19 cellular contexts compared by ENCODE assay signal in genomic region chr10:108582387-108582786, GRCh38.
DNase-seq lines count a peak whose midpoint lies in the region; ATAC-seq and TF ChIP-seq lines count a peak whose summit lies in the region.
"Had no signal": no experiment of that assay in that cellular context is flagged by ENCODE, and none has a peak within 500 bp of the region (broad histone marks: within the 10 kb centered on the region; RNA-seq: fewer than 3 reads in every experiment).

No MANE protein-coding gene starts in this region.

- H3K36me3 ChIP-seq in brain microvascular endothelial cell (replicated peaks) (no peaks in the 10 kb centered on the region), right lobe of liver (no peaks in the 10 kb centered on the region), heart left ventricle (no peaks in the 10 kb centered on the region)
- H3K36me3 ChIP-seq: transverse colon had no signal

- H3K27me3 ChIP-seq in brain microvascular endothelial cell (replicated peaks) (no peaks in the 10 kb centered on the region), right lobe of liver (no peaks in the 10 kb centered on the region), heart left ventricle (no peaks in the 10 kb centered on the region)
- H3K27me3 ChIP-seq: transverse colon had no signal

- 12% methylated on average over 3 of the region's 3 CpGs for WGBS in right lobe of liver (ENCODE audit: insufficient coverage, low coverage, low lambda C conversion rate, missing lambda C conversion rate)
- WGBS in heart left ventricle, 4 donors: 38 to 53% (median 50%) methylated on average over 3 of the region's 3 CpGs

- TF ChIP-seq CTCF in brain microvascular endothelial cell (IDR thresholded peaks at IDR 0.05; ENCODE audit: low read depth, low read length, missing control alignments): no peak
- no peak for TF ChIP-seq CTCF in right lobe of liver (IDR thresholded peaks at IDR 0.05)
- TF ChIP-seq CTCF in heart left ventricle (IDR thresholded peaks at IDR 0.05): no peak

- H3K4me3 ChIP-seq in brain microvascular endothelial cell (ENCODE audit: low read depth, low read length) (no peak overlapping the region), right lobe of liver (no peak overlapping the region), heart left ventricle (no peak overlapping the region)
- H3K4me3 ChIP-seq: transverse colon had no signal

- ATAC-seq in right lobe of liver (peak; percentile 83 to 87 (median 86)), GM18870 (IDR thresholded peaks at IDR 0.05; ENCODE audit: unreplicated experiment) (no peak), heart left ventricle (no peak)
- ATAC-seq: activated T-helper 17 cell treated with anti-CD3 and anti-CD28 coated beads, Interleukin-2, amount 50 U/mL, for 72 hours; CD8-positive, alpha-beta T cell; sciatic nerve had no signal

- DNase-seq in AG20443 (ENCODE audit: low spot score) (peak; percentile 28), HuH-7.5 (ENCODE audit: low spot score) (peak; percentile 22), brain microvascular endothelial cell (peak; percentile 11), right lobe of liver (peak in 1 of 3 donors; percentile 66), G401 (ENCODE audit: low spot score) (no peak), NCI-H146 (lab: John Stamatoyannopoulos, UW) (no peak), heart left ventricle (no peak)
- DNase-seq: CD8-positive, alpha-beta T cell; central memory CD4-positive, alpha-beta T cell; DMS79; KG1; NCI-H2081; NCI-H510A treated with DMSO at 0.1 percent for 48 hours; stimulated activated CD4-positive, alpha-beta T cell treated with anti-CD3 and anti-CD28 coated beads, Interleukin-1b, Interleukin-23, amount 100 ng/mL, for 48 hours; T-helper 2 cell; transverse colon had no signal

- H3K4me1 ChIP-seq in right lobe of liver (peaks cover 0 to 48% (median 8%) of the 10 kb centered on the region in 4 donors), heart left ventricle (no peaks in the 10 kb centered on the region)
- H3K4me1 ChIP-seq: transverse colon had no signal

- in situ Hi-C loops in brain microvascular endothelial cell (cut with HindIII; ENCODE audit: low pct_ligation_motif_present, low sequenced_read_pairs): no loop called here
- in situ Hi-C loops in G401 (cut with HindIII; ENCODE audit: low sequenced_read_pairs): no loop called here

- H3K27ac ChIP-seq in brain microvascular endothelial cell (no peak overlapping the region), right lobe of liver (peak overlapping the region in 1 of 3 donors; percentile 59), heart left ventricle (no peak overlapping the region)
- H3K27ac ChIP-seq: transverse colon had no signal

- intact Hi-C loops in right lobe of liver (cut with DNase I) (no loop called here), heart left ventricle (cut with DNase I) (no loop called here)

- H3K9me3 ChIP-seq in right lobe of liver (no peaks in the 10 kb centered on the region), heart left ventricle (no peaks in the 10 kb centered on the region)
- H3K9me3 ChIP-seq: transverse colon had no signal

- TF ChIP-seq POLR2A in right lobe of liver (IDR thresholded peaks at IDR 0.05): no peak
- no peak for TF ChIP-seq POLR2A in heart left ventricle (IDR thresholded peaks at IDR 0.05)

Comparison
In these comparisons a context has a peak if more than half of its experiments do, and no peak if none do; other contexts are left out.
1. DNase-seq: peak in AG20443 (single experiment), HuH-7.5 (single experiment) and brain microvascular endothelial cell (single experiment); none in G401 (single experiment), NCI-H146 (single experiment) and heart left ventricle (0 of 5).
2. ATAC-seq: peak in right lobe of liver (4 of 4); none in GM18870 (single experiment) and heart left ventricle (0 of 4).